ENCODE assay signal across 2 cellular contexts in the genomic region with DNA sequence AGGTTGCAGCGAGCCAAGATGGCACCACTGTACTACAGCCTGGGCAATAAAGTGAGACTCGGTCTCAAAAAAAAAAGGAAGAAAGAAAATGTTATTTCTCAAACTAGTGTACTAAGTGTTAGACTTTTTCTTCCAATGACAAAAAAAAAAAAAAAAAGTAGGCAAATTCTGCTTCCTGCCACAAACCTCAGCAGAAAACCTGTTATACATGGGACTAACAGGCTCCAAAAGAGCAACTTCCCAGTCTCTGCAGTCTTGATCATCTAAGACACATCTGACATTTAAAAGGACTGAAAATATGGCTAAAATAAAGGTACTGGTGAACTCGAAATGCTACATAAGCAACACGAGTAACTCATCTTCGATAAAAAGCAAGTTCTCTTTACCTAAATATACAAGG.
TF ChIP-seq lines count a peak whose summit lies in the region.

No MANE protein-coding gene starts in this region.

TF ChIP-seq in SK-N-SH, 30 proteins besides CTCF, POLR2A, EP300 and RAD21 (continued from another document):
- TF ChIP-seq EZH2phosphoT487 (IDR thresholded peaks at IDR 0.05; ENCODE audit: borderline replicate concordance, low read depth): no peak
- no peak for TF ChIP-seq FOSL2 (IDR thresholded peaks at IDR 0.05; ENCODE audit: borderline replicate concordance, low read depth)
- TF ChIP-seq CHD2 (IDR thresholded peaks at IDR 0.05; ENCODE audit: low read length, partially characterized antibody): no peak
- TF ChIP-seq, protein P1, sequence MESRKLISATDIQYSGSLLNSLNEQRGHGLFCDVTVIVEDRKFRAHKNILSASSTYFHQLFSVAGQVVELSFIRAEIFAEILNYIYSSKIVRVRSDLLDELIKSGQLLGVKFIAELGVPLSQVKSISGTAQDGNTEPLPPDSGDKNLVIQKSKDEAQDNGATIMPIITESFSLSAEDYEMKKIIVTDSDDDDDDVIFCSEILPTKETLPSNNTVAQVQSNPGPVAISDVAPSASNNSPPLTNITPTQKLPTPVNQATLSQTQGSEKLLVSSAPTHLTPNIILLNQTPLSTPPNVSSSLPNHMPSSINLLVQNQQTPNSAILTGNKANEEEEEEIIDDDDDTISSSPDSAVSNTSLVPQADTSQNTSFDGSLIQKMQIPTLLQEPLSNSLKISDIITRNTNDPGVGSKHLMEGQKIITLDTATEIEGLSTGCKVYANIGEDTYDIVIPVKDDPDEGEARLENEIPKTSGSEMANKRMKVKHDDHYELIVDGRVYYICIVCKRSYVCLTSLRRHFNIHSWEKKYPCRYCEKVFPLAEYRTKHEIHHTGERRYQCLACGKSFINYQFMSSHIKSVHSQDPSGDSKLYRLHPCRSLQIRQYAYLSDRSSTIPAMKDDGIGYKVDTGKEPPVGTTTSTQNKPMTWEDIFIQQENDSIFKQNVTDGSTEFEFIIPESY (IDR thresholded peaks at IDR 0.05; ENCODE audit: borderline replicate concordance, low read depth): no peak
- TF ChIP-seq RCOR1 (IDR thresholded peaks at IDR 0.05; ENCODE audit: low read length): no peak
- TF ChIP-seq YY1 (IDR thresholded peaks at IDR 0.05; ENCODE audit: low read depth): no peak
- no peak for TF ChIP-seq POLR2AphosphoS5 (IDR thresholded peaks at IDR 0.05; ENCODE audit: low read depth, low read length)
- TF ChIP-seq FOXM1 (IDR thresholded peaks at IDR 0.05; ENCODE audit: low read depth): no peak
- no peak for TF ChIP-seq RXRA (IDR thresholded peaks at IDR 0.05; ENCODE audit: borderline replicate concordance, low read depth)

TF ChIP-seq in SK-N-SH treated with all-trans-retinoic acid at 6 μM for 48 hours, 23 proteins besides CTCF, POLR2A, EP300 and RAD21 (continued from another document):
- TF ChIP-seq OSR1 (CRISPR knock-in tag; IDR thresholded peaks at IDR 0.05) (no peak), ESRRG (CRISPR knock-in tag; IDR thresholded peaks at IDR 0.05) (no peak), PPARA (CRISPR knock-in tag; IDR thresholded peaks at IDR 0.05; ENCODE audit: borderline replicate concordance) (no peak), ZC3H10 (CRISPR knock-in tag; IDR thresholded peaks at IDR 0.05) (no peak), TCF4 (CRISPR knock-in tag; IDR thresholded peaks at IDR 0.05; ENCODE audit: borderline replicate concordance) (no peak), ZNF8 (CRISPR knock-in tag; IDR thresholded peaks at IDR 0.05) (no peak), ZNF565 (CRISPR knock-in tag; conservative IDR thresholded peaks at IDR 0.05; ENCODE audit: low read depth) (no peak), BACH2 (CRISPR knock-in tag; IDR thresholded peaks at IDR 0.05; ENCODE audit: borderline replicate concordance) (no peak), ISL1 (CRISPR knock-in tag; IDR thresholded peaks at IDR 0.05) (no peak), CSDC2 (CRISPR knock-in tag; IDR thresholded peaks at IDR 0.05) (no peak), TOX (CRISPR knock-in tag; IDR thresholded peaks at IDR 0.05; ENCODE audit: borderline replicate concordance) (no peak), ZFP3 (CRISPR knock-in tag; IDR thresholded peaks at IDR 0.05) (no peak)
- TF ChIP-seq, protein P2, sequence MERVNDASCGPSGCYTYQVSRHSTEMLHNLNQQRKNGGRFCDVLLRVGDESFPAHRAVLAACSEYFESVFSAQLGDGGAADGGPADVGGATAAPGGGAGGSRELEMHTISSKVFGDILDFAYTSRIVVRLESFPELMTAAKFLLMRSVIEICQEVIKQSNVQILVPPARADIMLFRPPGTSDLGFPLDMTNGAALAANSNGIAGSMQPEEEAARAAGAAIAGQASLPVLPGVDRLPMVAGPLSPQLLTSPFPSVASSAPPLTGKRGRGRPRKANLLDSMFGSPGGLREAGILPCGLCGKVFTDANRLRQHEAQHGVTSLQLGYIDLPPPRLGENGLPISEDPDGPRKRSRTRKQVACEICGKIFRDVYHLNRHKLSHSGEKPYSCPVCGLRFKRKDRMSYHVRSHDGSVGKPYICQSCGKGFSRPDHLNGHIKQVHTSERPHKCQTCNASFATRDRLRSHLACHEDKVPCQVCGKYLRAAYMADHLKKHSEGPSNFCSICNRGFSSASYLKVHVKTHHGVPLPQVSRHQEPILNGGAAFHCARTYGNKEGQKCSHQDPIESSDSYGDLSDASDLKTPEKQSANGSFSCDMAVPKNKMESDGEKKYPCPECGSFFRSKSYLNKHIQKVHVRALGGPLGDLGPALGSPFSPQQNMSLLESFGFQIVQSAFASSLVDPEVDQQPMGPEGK (CRISPR knock-in tag; IDR thresholded peaks at IDR 0.05; ENCODE audit: borderline replicate concordance): no peak
- TF ChIP-seq, protein P3, sequence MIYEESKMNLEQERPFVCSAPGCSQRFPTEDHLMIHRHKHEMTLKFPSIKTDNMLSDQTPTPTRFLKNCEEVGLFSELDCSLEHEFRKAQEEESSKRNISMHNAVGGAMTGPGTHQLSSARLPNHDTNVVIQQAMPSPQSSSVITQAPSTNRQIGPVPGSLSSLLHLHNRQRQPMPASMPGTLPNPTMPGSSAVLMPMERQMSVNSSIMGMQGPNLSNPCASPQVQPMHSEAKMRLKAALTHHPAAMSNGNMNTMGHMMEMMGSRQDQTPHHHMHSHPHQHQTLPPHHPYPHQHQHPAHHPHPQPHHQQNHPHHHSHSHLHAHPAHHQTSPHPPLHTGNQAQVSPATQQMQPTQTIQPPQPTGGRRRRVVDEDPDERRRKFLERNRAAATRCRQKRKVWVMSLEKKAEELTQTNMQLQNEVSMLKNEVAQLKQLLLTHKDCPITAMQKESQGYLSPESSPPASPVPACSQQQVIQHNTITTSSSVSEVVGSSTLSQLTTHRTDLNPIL (CRISPR knock-in tag; IDR thresholded peaks at IDR 0.05; ENCODE audit: low read depth): no peak
- TF ChIP-seq, protein P4, sequence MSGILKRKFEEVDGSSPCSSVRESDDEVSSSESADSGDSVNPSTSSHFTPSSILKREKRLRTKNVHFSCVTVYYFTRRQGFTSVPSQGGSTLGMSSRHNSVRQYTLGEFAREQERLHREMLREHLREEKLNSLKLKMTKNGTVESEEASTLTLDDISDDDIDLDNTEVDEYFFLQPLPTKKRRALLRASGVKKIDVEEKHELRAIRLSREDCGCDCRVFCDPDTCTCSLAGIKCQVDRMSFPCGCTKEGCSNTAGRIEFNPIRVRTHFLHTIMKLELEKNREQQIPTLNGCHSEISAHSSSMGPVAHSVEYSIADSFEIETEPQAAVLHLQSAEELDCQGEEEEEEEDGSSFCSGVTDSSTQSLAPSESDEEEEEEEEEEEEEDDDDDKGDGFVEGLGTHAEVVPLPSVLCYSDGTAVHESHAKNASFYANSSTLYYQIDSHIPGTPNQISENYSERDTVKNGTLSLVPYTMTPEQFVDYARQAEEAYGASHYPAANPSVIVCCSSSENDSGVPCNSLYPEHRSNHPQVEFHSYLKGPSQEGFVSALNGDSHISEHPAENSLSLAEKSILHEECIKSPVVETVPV (CRISPR knock-in tag; IDR thresholded peaks at IDR 0.05): no peak
